ENCODE assay signal across 11 cellular contexts in the genomic region with DNA sequence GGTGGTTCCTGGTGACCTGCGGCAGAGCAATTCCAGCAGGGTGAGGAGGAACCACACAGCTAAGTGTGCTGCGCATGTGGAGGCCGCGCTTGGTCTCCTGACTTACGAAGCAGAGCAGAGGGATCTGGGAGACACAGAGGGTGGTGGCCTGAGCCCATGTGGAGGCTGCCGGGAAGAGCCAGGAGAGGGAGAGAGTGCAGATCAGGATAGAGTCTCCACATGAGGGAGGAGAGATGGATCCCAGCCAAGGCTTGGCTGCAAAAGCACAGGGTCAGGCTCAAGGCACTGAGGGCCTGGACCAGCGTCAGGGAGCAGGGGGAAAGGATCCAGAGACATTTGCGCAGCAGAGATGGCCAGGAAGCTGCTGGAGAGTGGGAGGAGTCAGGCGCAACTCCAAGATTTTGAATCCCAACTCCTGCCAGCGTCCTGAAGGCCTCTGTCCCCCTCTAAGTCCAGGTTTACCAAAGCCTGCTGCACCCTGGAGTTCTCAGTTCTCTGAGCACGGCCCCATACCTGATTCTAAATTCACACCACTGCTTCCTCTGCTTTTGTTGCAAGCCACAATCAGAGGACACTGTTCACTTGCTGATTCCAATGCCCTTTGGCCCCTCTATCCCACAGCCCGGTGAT. TPM values are rescaled to one million over a fixed set of nuclear protein-coding genes. Genes with fewer than 3 reads are reported as not detected.
A peak's percentile ranks its signal among the peaks of the same experiment; 100 is the strongest.
DNase-seq lines count a peak whose midpoint lies in the region; ATAC-seq and TF ChIP-seq lines count a peak whose summit lies in the region.
"Had no signal": no experiment of that assay in that cellular context is flagged by ENCODE, and none has a peak within 500 bp of the region (broad histone marks: within the 10 kb centered on the region; RNA-seq: fewer than 3 reads in every experiment).

No MANE protein-coding gene starts in this region.

- H3K27me3 ChIP-seq in H9 (ENCODE audit: insufficient read depth, low read length) (peaks cover 15% of the 10 kb centered on the region), layer of hippocampus (ENCODE audit: control insufficient read depth, insufficient read depth, low read length) (no peaks in the 10 kb centered on the region), spleen (replicated peaks in 1 of 7) (no peaks in the 10 kb centered on the region)

- no peak overlapping the region for H3K4me3 ChIP-seq in spleen
- no peak overlapping the region for H3K4me3 ChIP-seq in OCI-LY7 (ENCODE audit: low read depth, low read length, poor library complexity, severe bottlenecking)

- H3K9me3 ChIP-seq in H9 (ENCODE audit: control insufficient read depth, low read depth, low read length), result no peaks in the 10 kb centered on the region
- no peaks in the 10 kb centered on the region for H3K9me3 ChIP-seq in spleen
- no peaks in the 10 kb centered on the region for H3K9me3 ChIP-seq in OCI-LY7 (ENCODE audit: low read length)

- H3T11ph ChIP-seq in H9 (ENCODE audit: low read length), result no peak overlapping the region

- H4K8ac ChIP-seq in H9 (replicated peaks; ENCODE audit: insufficient read length, low read depth, low read length), result no peak overlapping the region

- H3K9me2 ChIP-seq in OCI-LY7 (ENCODE audit: insufficient read depth, low read length), result no peaks in the 10 kb centered on the region

- peak overlapping the region; percentile 40 for H3K18ac ChIP-seq in H9 (ENCODE audit: insufficient read length, low read depth, low read length)

- H3K4me1 ChIP-seq in H9 (ENCODE audit: insufficient read depth, low read length), result no peaks in the 10 kb centered on the region
- H3K4me1 ChIP-seq in spleen, result peaks cover 1 to 55% (median 15%) of the 10 kb centered on the region in 6 donors
- H3K4me1 ChIP-seq in OCI-LY7 (ENCODE audit: insufficient read depth, low read length, poor library complexity, severe bottlenecking), result peaks cover 14% of the 10 kb centered on the region

- no peaks in the 10 kb centered on the region for H3K23me2 ChIP-seq in H9 (ENCODE audit: insufficient read length, low read depth, low read length, poor library complexity, severe bottlenecking)

- no peak overlapping the region for H3K4me3 Mint-ChIP-seq in H9
- H3K4me3 Mint-ChIP-seq: stimulated activated effector memory CD8-positive, alpha-beta T cell treated with anti-CD3 and anti-CD28 coated beads, Interleukin-12 subunit alpha, Interleukin-12 subunit beta, amount 100 ng/mL, for 72 hours had no signal

- BruUV-seq in OCI-LY7 (replicated peaks; lab: Mats Ljungman, UMichigan), result no TSS peak

- peaks cover 81% of the 10 kb centered on the region for H3K27me3 Mint-ChIP-seq in H9 (ENCODE audit: low read depth)

- no peak for TF ChIP-seq CTCF in H9 (conservative IDR thresholded peaks at IDR 0.05)
- no peak for TF ChIP-seq CTCF in spleen (IDR thresholded peaks at IDR 0.05 in 8 of 11, conservative IDR thresholded peaks at IDR 0.05 in 3 of 11)
- no peak for TF ChIP-seq CTCF in OCI-LY7 (conservative IDR thresholded peaks at IDR 0.05; ENCODE audit: low read length)

- ATAC-seq in GM19467 (IDR thresholded peaks at IDR 0.05; ENCODE audit: unreplicated experiment) (no peak), GM21619 (IDR thresholded peaks at IDR 0.05; ENCODE audit: unreplicated experiment) (no peak)
- ATAC-seq: stimulated activated effector memory CD8-positive, alpha-beta T cell treated with anti-CD3 and anti-CD28 coated beads, Interleukin-12 subunit alpha, Interleukin-12 subunit beta, amount 100 ng/mL, for 72 hours had no signal

- no peak overlapping the region for H2BK20ac ChIP-seq in H9 (ENCODE audit: low read depth, low read length, poor library complexity, severe bottlenecking)

- H4K91ac ChIP-seq in H9 (ENCODE audit: insufficient read length, low read depth, low read length), result no peak overlapping the region

- no peaks in the 10 kb centered on the region for H3K9me3 Mint-ChIP-seq in H9
- H3K9me3 Mint-ChIP-seq: stimulated activated effector memory CD8-positive, alpha-beta T cell treated with anti-CD3 and anti-CD28 coated beads, Interleukin-12 subunit alpha, Interleukin-12 subunit beta, amount 100 ng/mL, for 72 hours had no signal

- DNase-seq in H9, result peak; percentile 25
- peak in 18 of 61 donors; percentile 5 to 65 (median 28) for DNase-seq in caudate nucleus (lab: John Stamatoyannopoulos, UW)
- peak; percentile 80 for DNase-seq in spleen
- DNase-seq in OCI-LY7 (ENCODE audit: low spot score), result no peak
- no peak for DNase-seq in NCI-H345 (lab: John Stamatoyannopoulos, UW)
- DNase-seq: DMS79 treated with DMSO at 0.1 percent for 48 hours; effector CD8-positive, alpha-beta T cell had no signal

- H2AK5ac ChIP-seq in H9 (ENCODE audit: insufficient read length, low read length), result no peak overlapping the region

- no peak overlapping the region for H3K56ac ChIP-seq in H9 (ENCODE audit: insufficient read length, low read depth, low read length)

- no peak overlapping the region for H2BK12ac ChIP-seq in H9 (ENCODE audit: insufficient read length, low read depth, low read length)

- intact Hi-C loops in spleen (cut with DNase I; ENCODE audit: low total_unique reads), result no loop called here
- intact Hi-C loops in OCI-LY7 (cut with micrococcal nuclease; ENCODE audit: unreplicated experiment), result no loop called here

- CTCF ChIA-PET in OCI-LY7 (lab: Charles Lee; ENCODE audit: unreplicated experiment), result no interaction called here

- no peaks in the 10 kb centered on the region for H3K79me2 ChIP-seq in H9 (ENCODE audit: insufficient read depth, low read length)
- no peaks in the 10 kb centered on the region for H3K79me2 ChIP-seq in OCI-LY7 (ENCODE audit: insufficient read depth, low read depth, low read length)

- H3K9ac ChIP-seq in H9 (ENCODE audit: extremely low read depth, insufficient read length, low read length), result no peak overlapping the region

- H2BK5ac ChIP-seq in H9 (ENCODE audit: insufficient read length, low read length), result no peak overlapping the region

- H3K4me1 Mint-ChIP-seq in H9, result peaks cover 10 to 18% of the 10 kb centered on the region in 2 experiments

- H2AFZ ChIP-seq in H9 (ENCODE audit: low read length) (no peak overlapping the region), OCI-LY7 (ENCODE audit: low read length) (no peak overlapping the region)

- POLR2A ChIA-PET in OCI-LY7 (lab: Charles Lee), result interaction anchor here (0.8 kb wide), 1 partner anchor 16 kb away, joined by 3 read pairs; no protein-coding TSS in a partner anchor

- H2BK120ac ChIP-seq in H9 (ENCODE audit: low read depth, low read length, poor library complexity, severe bottlenecking), result no peak overlapping the region

- H3K23ac ChIP-seq in H9 (ENCODE audit: insufficient read length, low read depth, low read length), result no peak overlapping the region

- WGBS in H9 (ENCODE audit: extremely low coverage, insufficient read length, low lambda C conversion rate), result no CpG with 5 or more reads among the region's 12 CpGs
- 56 to 79% (median 67%) methylated on average over 11 to 12 of the region's 12 CpGs for WGBS in spleen, 5 donors

- H3K79me1 ChIP-seq in H9 (ENCODE audit: insufficient read depth, low read depth, low read length, poor library complexity, severe bottlenecking), result no peaks in the 10 kb centered on the region

- H4K20me1 ChIP-seq in H9 (ENCODE audit: control insufficient read depth, insufficient read depth, insufficient read length) (no peaks in the 10 kb centered on the region), OCI-LY7 (ENCODE audit: insufficient read depth, low read length) (no peaks in the 10 kb centered on the region)

- H3K4me2 ChIP-seq in H9 (ENCODE audit: insufficient read depth, insufficient read length, low read length) (no peak overlapping the region), OCI-LY7 (ENCODE audit: low read length) (no peak overlapping the region)

- H3K4ac ChIP-seq in H9 (ENCODE audit: low read depth, low read length), result no peak overlapping the region

- no peak overlapping the region for H3K27ac Mint-ChIP-seq in H9

- H3K36me3 ChIP-seq in spleen (no peaks in the 10 kb centered on the region), OCI-LY7 (ENCODE audit: insufficient read depth, low read length) (no peaks in the 10 kb centered on the region)

- no peak overlapping the region for H2BK15ac ChIP-seq in H9 (ENCODE audit: low read depth, low read length)

- H3K36me3 Mint-ChIP-seq in H9 (ENCODE audit: insufficient read depth in 1 of 3, low read depth in 3 of 3), result no peaks in the 10 kb centered on the region
- H3K36me3 Mint-ChIP-seq: stimulated activated effector memory CD8-positive, alpha-beta T cell treated with anti-CD3 and anti-CD28 coated beads, Interleukin-12 subunit alpha, Interleukin-12 subunit beta, amount 100 ng/mL, for 72 hours had no signal

- H3K14ac ChIP-seq in H9 (ENCODE audit: insufficient read depth, low read length), result peak overlapping the region; percentile 4

- no peak overlapping the region for H4K5ac ChIP-seq in H9 (ENCODE audit: insufficient read length, low read depth, low read length)

- H3K27ac ChIP-seq in H9 (ENCODE audit: insufficient read length, low read depth, low read length) (no peak overlapping the region), caudate nucleus (ENCODE audit: low read depth, low read length) (peak overlapping the region; percentile 44), layer of hippocampus (ENCODE audit: low read depth, low read length) (peak overlapping the region; percentile 40), spleen (peak overlapping the region in 7 of 8 donors; percentile 47 to 74 (median 63)), OCI-LY7 (ENCODE audit: low read depth, low read length, poor library complexity, severe bottlenecking) (no peak overlapping the region)

- no peak for TF ChIP-seq POLR2A in spleen (IDR thresholded peaks at IDR 0.05)

RNA-seq across cellular contexts. Expression of a gene that starts 11.3 kb away (rescaled TPM):
- 25.1 and 26.4 TPM in 2 replicates for total RNA-seq in H9 (2021)
- total RNA-seq in spleen, result 100 to 1,000 TPM; 112 to 244 (median 183) TPM
- polyA plus RNA-seq in spleen, result 100 to 1,000 TPM in 1 of 3 donors, 10 to 100 TPM in 2; 27.3 to 124 (median 35.5) TPM
- total RNA-seq in OCI-LY7 (2014; rRNA removed; shearing (Covaris generic)), result 81.7 and 94.9 TPM in 2 replicates
- 174 and 175 TPM in 2 replicates for total RNA-seq in OCI-LY7 (2022)

RNA-seq across cellular contexts. Expression of a gene that starts 19.1 kb away (rescaled TPM):
- 5.9 and 6.1 TPM in 2 replicates for total RNA-seq in H9 (2021)
- 1 to 10 TPM in 6 of 7 donors, under 1 TPM in 1; 0.51 to 6.4 (median 2.2) TPM for total RNA-seq in spleen
- 1 to 10 TPM; 1.5 to 3.5 (median 3.1) TPM for polyA plus RNA-seq in spleen
- 8.3 and 11.8 TPM in 2 replicates for total RNA-seq in OCI-LY7 (2014; rRNA removed; shearing (Covaris generic))
- 21.7 and 27.2 TPM in 2 replicates for total RNA-seq in OCI-LY7 (2022)

RNA-seq across cellular contexts. Expression of a gene that starts 36.3 kb away (rescaled TPM):
- total RNA-seq in H9 (2021), result 10.7 and 11.2 TPM in 2 replicates
- total RNA-seq in spleen, result 10 to 100 TPM in 4 of 7 donors, 1 to 10 TPM in 3; 4.9 to 22.2 (median 11.5) TPM
- 10 to 100 TPM; 11.2 to 27.5 (median 24.0) TPM for polyA plus RNA-seq in spleen
- total RNA-seq in OCI-LY7 (2014; rRNA removed; shearing (Covaris generic)), result 11.4 and 13.4 TPM in 2 replicates
- total RNA-seq in OCI-LY7 (2022), result 24.9 and 25.1 TPM in 2 replicates

RNA-seq across cellular contexts. Expression of a gene that starts 54.3 kb away (rescaled TPM):
- 106 and 116 TPM in 2 replicates for total RNA-seq in H9 (2021)
- total RNA-seq in spleen, result 10 to 100 TPM; 13.1 to 57.6 (median 25.7) TPM
- 10 to 100 TPM; 13.7 to 28.5 (median 25.7) TPM for polyA plus RNA-seq in spleen
- total RNA-seq in OCI-LY7 (2014; rRNA removed; shearing (Covaris generic)), result 8.9 and 12.8 TPM in 2 replicates
- total RNA-seq in OCI-LY7 (2022), result 40.0 and 47.3 TPM in 2 replicates

RNA-seq across cellular contexts. Expression of a gene that starts 58.7 kb away (rescaled TPM):
- total RNA-seq in H9 (2021) (242 and 252 TPM in 2 replicates), spleen (100 to 1,000 TPM; 119 to 182 (median 162) TPM), OCI-LY7 (2022) (231 and 246 TPM in 2 replicates)
- polyA plus RNA-seq in spleen, result 100 to 1,000 TPM; 199 to 235 (median 214) TPM
- total RNA-seq in OCI-LY7 (2014; rRNA removed; shearing (Covaris generic)), result 290 and 348 TPM in 2 replicates

Comparison
In these comparisons a context has a peak if more than half of its experiments do, and no peak if none do; other contexts are left out.
1. DNase-seq: peak in H9 (single experiment) and spleen (single experiment); none in OCI-LY7 (single experiment) and NCI-H345 (single experiment).
2. H3K27ac ChIP-seq: peak in caudate nucleus (single experiment), layer of hippocampus (single experiment) and spleen (7 of 8); none in H9 (single experiment) and OCI-LY7 (single experiment).